In genomic region chr5:143213231-143213850, GRCh38 we compare ENCODE assay signal across 12 cellular contexts.
DNase-seq lines count a peak whose midpoint lies in the region; ATAC-seq and TF ChIP-seq lines count a peak whose summit lies in the region.
"Had no signal": no experiment of that assay in that cellular context is flagged by ENCODE, and none has a peak within 500 bp of the region (broad histone marks: within the 10 kb centered on the region; RNA-seq: fewer than 3 reads in every experiment).

No MANE protein-coding gene starts in this region.

- no peaks in the 10 kb centered on the region for H3K9me3 Mint-ChIP-seq in activated naive CD8-positive, alpha-beta T cell (ENCODE audit: low read depth)

- 66 to 80% (median 76%) methylated on average over 6 of the region's 6 CpGs for WGBS in adrenal gland, 4 donors

- no peaks in the 10 kb centered on the region for H3K9me3 ChIP-seq in BLaER1
- H3K9me3 ChIP-seq in adrenal gland (replicated peaks in 1 of 3) = no peaks in the 10 kb centered on the region
- H3K9me3 ChIP-seq: gastrocnemius medialis had no signal

- peaks cover 17% of the 10 kb centered on the region for H3K36me3 Mint-ChIP-seq in activated naive CD8-positive, alpha-beta T cell

- H3K27me3 Mint-ChIP-seq in activated naive CD8-positive, alpha-beta T cell = no peaks in the 10 kb centered on the region

- intact Hi-C loops in left cardiac atrium (cut with DNase I) (no loop called here), adrenal gland (cut with DNase I) (no loop called here)

- DNase-seq in left cardiac atrium = no peak
- DNase-seq in adrenal gland = no peak
- DNase-seq in stimulated activated CD4-positive, alpha-beta T cell treated with anti-CD3 and anti-CD28 coated beads, Interleukin-4, amount 100 ng/mL, for 1 hour = no peak
- DNase-seq in NCI-H2029 treated with DMSO at 0.1 percent for 48 hours (lab: John Stamatoyannopoulos, UW) = no peak
- DNase-seq in activated naive CD4-positive, alpha-beta T cell treated with Interleukin-2 at 50 U/mL for 16 hours = no peak
- DNase-seq: DMS79 treated with DMSO at 0.1 percent for 48 hours, gastrocnemius medialis, PC-9 had no signal

- H3K4me1 ChIP-seq in BLaER1 (peaks cover 30% of the 10 kb centered on the region), adrenal gland (replicated peaks in 1 of 2) (no peaks in the 10 kb centered on the region)
- H3K4me1 ChIP-seq: parathyroid adenoma had no signal

- H3K4me3 ChIP-seq in BLaER1 = peak overlapping the region; percentile 31
- H3K4me3 ChIP-seq in adrenal gland = no peak overlapping the region
- H3K4me3 ChIP-seq: gastrocnemius medialis, PC-9 had no signal

- no peak overlapping the region for H3K4me3 Mint-ChIP-seq in activated naive CD8-positive, alpha-beta T cell

- H4K20me1 ChIP-seq in BLaER1 = no peaks in the 10 kb centered on the region

- H3K36me3 ChIP-seq in BLaER1 (peaks cover 12% of the 10 kb centered on the region; the same call in 1 of the 2 replicates), adrenal gland (replicated peaks in 1 of 2) (no peaks in the 10 kb centered on the region)

- peak overlapping the region; percentile 81 for H3K4me2 ChIP-seq in BLaER1
- H3K4me2 ChIP-seq: PC-9 had no signal

- H3K27me3 ChIP-seq in BLaER1 (no peaks in the 10 kb centered on the region), adrenal gland (no peaks in the 10 kb centered on the region)
- H3K27me3 ChIP-seq: gastrocnemius medialis had no signal

- peaks cover 2% of the 10 kb centered on the region for H3K4me1 Mint-ChIP-seq in activated naive CD8-positive, alpha-beta T cell (ENCODE audit: low read depth)

- H3K27ac Mint-ChIP-seq in activated naive CD8-positive, alpha-beta T cell = peak overlapping the region; percentile 42

- ATAC-seq in GM21526 (IDR thresholded peaks at IDR 0.05; ENCODE audit: low FRiP score, unreplicated experiment) (peak; percentile 1), left cardiac atrium (peak; percentile 59 to 70)

- no peak for TF ChIP-seq CTCF in adrenal gland (IDR thresholded peaks at IDR 0.05)

- peak overlapping the region; percentile 47 for H3K9ac ChIP-seq in BLaER1
- H3K9ac ChIP-seq: parathyroid adenoma had no signal

- TF ChIP-seq POLR2A in adrenal gland (IDR thresholded peaks at IDR 0.05) = no peak

- H3K27ac ChIP-seq in BLaER1 (peak overlapping the region; percentile 71), adrenal gland (no peak overlapping the region)
- H3K27ac ChIP-seq: parathyroid adenoma, PC-9 had no signal
